Comparison of ENCODE assay signal across 8 cellular contexts in genomic region chr4:145180298-145181090, GRCh38. TPM values are rescaled to one million over a fixed set of nuclear protein-coding genes. Genes with fewer than 3 reads are reported as not detected.
DNase-seq lines count a peak whose midpoint lies in the region; ATAC-seq and TF ChIP-seq lines count a peak whose summit lies in the region.

OTUD4 (minus strand) TSS chr4:145180589; CDS start chr4:145179973, 616 bp downstream.

- ATAC-seq in HG02884 (IDR thresholded peaks at IDR 0.05; ENCODE audit: unreplicated experiment) (peak; percentile 71), left ventricle myocardium superior (peak; percentile 94)

- peaks cover 26% of the 10 kb centered on the region for H3K4me1 Mint-ChIP-seq in T-helper 1 cell treated with Interleukin-12 subunit alpha and Interleukin-12 subunit beta and Interleukin-4 antibody, amounts not matched to agents 30 μg/mL and 1 μg/mL, for 36 hours (ENCODE audit: low read depth)

- no peaks in the 10 kb centered on the region for H3K9me3 Mint-ChIP-seq in T-helper 1 cell treated with Interleukin-12 subunit alpha and Interleukin-12 subunit beta and Interleukin-4 antibody, amounts not matched to agents 30 μg/mL and 1 μg/mL, for 36 hours

- no peaks in the 10 kb centered on the region for H3K4me1 ChIP-seq in prostate gland (replicated peaks)
- H3K4me1 ChIP-seq in urinary bladder (ENCODE audit: insufficient read depth): no peaks in the 10 kb centered on the region

- peak within 1 kb of the TSS; percentile 93 for H3K27ac Mint-ChIP-seq in T-helper 1 cell treated with Interleukin-12 subunit alpha and Interleukin-12 subunit beta and Interleukin-4 antibody, amounts not matched to agents 30 μg/mL and 1 μg/mL, for 36 hours

- in situ Hi-C loops in GM13977 (cut with MboI; ENCODE audit: low pct_unique_long_range_greater_than_20kb, low sequenced_read_pairs, unreplicated experiment): no loop called here

- TF ChIP-seq POLR2A in prostate gland (IDR thresholded peaks at IDR 0.05): peak; percentile 69

- no peaks in the 10 kb centered on the region for H3K36me3 ChIP-seq in prostate gland
- no peaks in the 10 kb centered on the region for H3K36me3 ChIP-seq in urinary bladder (ENCODE audit: insufficient read depth)

- WGBS in prostate gland: 0% methylated on average over 75 of the region's 94 CpGs
- WGBS in urinary bladder: under 1% methylated on average over 94 of the region's 94 CpGs

- intact Hi-C loops in left ventricle myocardium superior (cut with micrococcal nuclease): no loop called here
- intact Hi-C loops in prostate gland (cut with DNase I): loop anchor here (5.0 kb wide), 1 partner anchor 437 kb away; the partner anchor contains the start of gene MMAA

- no peaks in the 10 kb centered on the region for H3K9me3 ChIP-seq in prostate gland

- no peaks in the 10 kb centered on the region for H3K27me3 ChIP-seq in prostate gland (replicated peaks; ENCODE audit: insufficient read depth)

- H3K27ac ChIP-seq in prostate gland (peak within 1 kb of the TSS; percentile 95 to 96), urinary bladder (ENCODE audit: low read depth) (peak within 1 kb of the TSS; percentile 100)

- H3K4me3 ChIP-seq in prostate gland (peak within 1 kb of the TSS; percentile 60 to 87), urinary bladder (ENCODE audit: low read depth, low read length) (peak within 1 kb of the TSS; percentile 88)

- peaks cover 9% of the 10 kb centered on the region for H3K36me3 Mint-ChIP-seq in T-helper 1 cell treated with Interleukin-12 subunit alpha and Interleukin-12 subunit beta and Interleukin-4 antibody, amounts not matched to agents 30 μg/mL and 1 μg/mL, for 36 hours (ENCODE audit: low read depth)

- DNase-seq in GM13977 (ENCODE audit: low spot score): peak; percentile 95
- peak; percentile 67 for DNase-seq in NCI-H1694 (lab: John Stamatoyannopoulos, UW)
- DNase-seq in amygdala (lab: John Stamatoyannopoulos, UW): peak; percentile 59 to 97 (median 90)
- DNase-seq in left ventricle myocardium superior: peak; percentile 98
- peak; percentile 96 for DNase-seq in prostate gland (ENCODE audit: low spot score)

- peaks cover 3% of the 10 kb centered on the region for H3K27me3 Mint-ChIP-seq in T-helper 1 cell treated with Interleukin-12 subunit alpha and Interleukin-12 subunit beta and Interleukin-4 antibody, amounts not matched to agents 30 μg/mL and 1 μg/mL, for 36 hours (ENCODE audit: low read depth)

- peak; percentile 49 for TF ChIP-seq CTCF in GM13977 (IDR thresholded peaks at IDR 0.05; ENCODE audit: extremely low read depth, insufficient read depth, missing control alignments)
- TF ChIP-seq CTCF in prostate gland (IDR thresholded peaks at IDR 0.05): peak in 1 of 4 experiments; percentile 26

- H3K4me3 Mint-ChIP-seq in T-helper 1 cell treated with Interleukin-12 subunit alpha and Interleukin-12 subunit beta and Interleukin-4 antibody, amounts not matched to agents 30 μg/mL and 1 μg/mL, for 36 hours: peak within 1 kb of the TSS; percentile 96

RNA-seq across cellular contexts. Expression of gene OTUD4, which starts in this region (rescaled TPM):
- total RNA-seq in left ventricle myocardium superior: 38.9 TPM
- total RNA-seq in prostate gland: 10 to 100 TPM; 22.2 to 43.2 TPM
- 60.5 TPM for total RNA-seq in urinary bladder
- 14.6 TPM for polyA plus RNA-seq in urinary bladder

Comparison
In these comparisons a context has a peak if more than half of its experiments do, and no peak if none do; other contexts are left out.
1. Peak in every context shown above with its lines: DNase-seq, ATAC-seq, H3K4me3 ChIP-seq and H3K27ac ChIP-seq.